In genomic region chr9:137138058-137138697, GRCh38 we compare ENCODE assay signal across 12 cellular contexts. TPM values are rescaled to one million over a fixed set of nuclear protein-coding genes. Genes with fewer than 3 reads are reported as not detected.
A peak's percentile ranks its signal among the peaks of the same experiment; 100 is the strongest.
DNase-seq lines count a peak whose midpoint lies in the region; TF ChIP-seq lines count a peak whose summit lies in the region.
"Had no signal": no experiment of that assay in that cellular context is flagged by ENCODE, and none has a peak within 500 bp of the region (broad histone marks: within the 10 kb centered on the region; RNA-seq: fewer than 3 reads in every experiment).

No MANE protein-coding gene starts in this region.

- H3K27ac Mint-ChIP-seq in neural progenitor cell: no peak overlapping the region
- H3K27ac Mint-ChIP-seq: naive thymus-derived CD8-positive, alpha-beta T cell had no signal

- peaks cover 1% of the 10 kb centered on the region for H3K36me3 Mint-ChIP-seq in neural progenitor cell

- H4K20me1 ChIP-seq in neural progenitor cell (ENCODE audit: low read depth): peaks cover 45% of the 10 kb centered on the region

- 0 out of 2 replicates have a peak, but pooled peaks cover 3% of the 10 kb centered on the region for H3K4me1 ChIP-seq in HUES6 (ENCODE audit: control insufficient read depth, insufficient read depth, low read length)
- no peaks in the 10 kb centered on the region for H3K4me1 ChIP-seq in neural progenitor cell

- no peak overlapping the region for H3K27ac ChIP-seq in HUES6 (ENCODE audit: low read depth, low read length)
- H3K27ac ChIP-seq in WERI-Rb-1: no peak overlapping the region
- no peak overlapping the region for H3K27ac ChIP-seq in neural progenitor cell
- H3K27ac ChIP-seq: cardiac muscle cell had no signal

- H3K27me3 ChIP-seq in HUES6 (ENCODE audit: control insufficient read depth, insufficient read depth, low read length) (peaks cover 87% of the 10 kb centered on the region), WERI-Rb-1 (ENCODE audit: insufficient read depth, low read depth, severe bottlenecking) (peaks cover 12% of the 10 kb centered on the region), neural progenitor cell (peaks cover 100% of the 10 kb centered on the region)

- DNase-seq in NCI-H1436 (lab: John Stamatoyannopoulos, UW) (peak; percentile 34), NCI-H1436 treated with DMSO at 0.1 percent for 48 hours (lab: John Stamatoyannopoulos, UW) (no peak), WERI-Rb-1 (peak; percentile 70), neural progenitor cell (ENCODE audit: low spot score) (peak; percentile 62), AG20443 (ENCODE audit: low spot score) (no peak), kidney tubule cell (ENCODE audit: low spot score) (no peak), NCI-H510A (lab: John Stamatoyannopoulos, UW) (no peak)
- DNase-seq: kidney, PC-3 had no signal

- H3K9me3 ChIP-seq in HUES6 (ENCODE audit: control insufficient read depth, insufficient read depth, low read depth, low read length) (no peaks in the 10 kb centered on the region), WERI-Rb-1 (ENCODE audit: severe bottlenecking) (no peaks in the 10 kb centered on the region), neural progenitor cell (ENCODE audit: low read depth) (no peaks in the 10 kb centered on the region)

- no peak overlapping the region for H3K4me3 Mint-ChIP-seq in neural progenitor cell

- TF ChIP-seq CTCF in WERI-Rb-1 (IDR thresholded peaks at IDR 0.05; ENCODE audit: low read depth, low read length) (no peak), neural progenitor cell (IDR thresholded peaks at IDR 0.05) (no peak)

- H3K9me3 Mint-ChIP-seq in neural progenitor cell: peaks cover 3% of the 10 kb centered on the region
- H3K9me3 Mint-ChIP-seq: naive thymus-derived CD8-positive, alpha-beta T cell had no signal

- no peaks in the 10 kb centered on the region for H3K79me2 ChIP-seq in neural progenitor cell (ENCODE audit: low read depth)

- peaks cover 60% of the 10 kb centered on the region for H3K27me3 Mint-ChIP-seq in neural progenitor cell (ENCODE audit: insufficient read depth, low read depth)

- H3K36me3 ChIP-seq in HUES6 (ENCODE audit: control insufficient read depth, insufficient read depth, low read length) (no peaks in the 10 kb centered on the region), WERI-Rb-1 (no peaks in the 10 kb centered on the region), neural progenitor cell (no peaks in the 10 kb centered on the region)
- H3K36me3 ChIP-seq: cardiac muscle cell had no signal

- no peak overlapping the region for H2AFZ ChIP-seq in neural progenitor cell (replicated peaks)

- H3K4me1 Mint-ChIP-seq in neural progenitor cell: peaks cover 2% of the 10 kb centered on the region

- H3K4me3 ChIP-seq in HUES6 (ENCODE audit: low read depth, low read length): peak overlapping the region; percentile 32; the same call in 1 of the 2 replicates
- H3K4me3 ChIP-seq in WERI-Rb-1 (ENCODE audit: low read depth, low read length): peak overlapping the region; percentile 52
- H3K4me3 ChIP-seq in neural progenitor cell: no peak overlapping the region
- H3K4me3 ChIP-seq: cardiac muscle cell had no signal

- no peak overlapping the region for H3K4me2 ChIP-seq in neural progenitor cell

- H3K9ac ChIP-seq in HUES6 (ENCODE audit: low read length): no peak overlapping the region
- no peak overlapping the region for H3K9ac ChIP-seq in neural progenitor cell

- H3F3A ChIP-seq in neural progenitor cell (ENCODE audit: low read depth): peaks cover 6% of the 10 kb centered on the region

RNA-seq across cellular contexts. Expression of gene GRIN1, which starts 0.8 kb away (rescaled TPM):
- total RNA-seq in neural progenitor cell (ENCODE audit: low replicate concordance): 0.03 TPM in 1 of 2 replicates, not detected in the other
- total RNA-seq: naive thymus-derived CD8-positive, alpha-beta T cell had no signal

RNA-seq across cellular contexts. Expression of gene DPP7, which starts 23.6 kb away (rescaled TPM):
- 2.6 and 24.3 TPM in 2 replicates for total RNA-seq in neural progenitor cell (ENCODE audit: low replicate concordance)

RNA-seq across cellular contexts. Expression of gene LRRC26, which starts 31.7 kb away (rescaled TPM):
- 0.59 TPM in 1 of 2 replicates, not detected in the other for total RNA-seq in neural progenitor cell (ENCODE audit: low replicate concordance)
- total RNA-seq: cardiac muscle cell; naive thymus-derived CD8-positive, alpha-beta T cell had no signal

RNA-seq across cellular contexts. Expression of gene TMEM210, which starts 33.7 kb away (rescaled TPM):
- not detected in 2 replicates for total RNA-seq in neural progenitor cell (ENCODE audit: low replicate concordance)
- total RNA-seq: cardiac muscle cell; kidney; naive thymus-derived CD8-positive, alpha-beta T cell; PC-3 had no signal

RNA-seq across cellular contexts. Expression of gene ANAPC2, which starts 50.2 kb away (rescaled TPM):
- total RNA-seq in neural progenitor cell (ENCODE audit: low replicate concordance): 18.9 and 30.9 TPM in 2 replicates

Comparison
In these comparisons a context has a peak if more than half of its experiments do, and no peak if none do; other contexts are left out.
1. DNase-seq: peak in NCI-H1436 (single experiment), WERI-Rb-1 (single experiment) and neural progenitor cell (single experiment); none in NCI-H1436 treated with DMSO at 0.1 percent for 48 hours (single experiment), AG20443 (single experiment), kidney tubule cell (single experiment) and NCI-H510A (single experiment).